Comparison of ENCODE assay signal across 8 cellular contexts in genomic region chr20:34704177-34705007, GRCh38. TPM values are rescaled to one million over a fixed set of nuclear protein-coding genes. Genes with fewer than 3 reads are reported as not detected.
DNase-seq lines count a peak whose midpoint lies in the region; ATAC-seq and TF ChIP-seq lines count a peak whose summit lies in the region.

Gene TP53INP2 (plus strand): TSS chr20:34704344. CDS start chr20:34708740, 4,396 bp downstream.

- H3K4me2 ChIP-seq in HCT116 (ENCODE audit: low read length): peak within 1 kb of the TSS; percentile 99
- peak within 1 kb of the TSS; percentile 88 for H3K4me2 ChIP-seq in neural progenitor cell

- H3K4me1 ChIP-seq in HCT116 (ENCODE audit: control insufficient read depth in 1 of 2, insufficient read depth in 2 of 2, low read length in 2 of 2): peaks cover 21 to 43% of the 10 kb centered on the region in 2 experiments
- H3K4me1 ChIP-seq in SJSA1 (replicated peaks): peaks cover 18% of the 10 kb centered on the region
- H3K4me1 ChIP-seq in foreskin keratinocyte: no peaks in the 10 kb centered on the region
- H3K4me1 ChIP-seq in neural progenitor cell: no peaks in the 10 kb centered on the region
- H3K4me1 ChIP-seq in stomach: peaks cover 19 to 52% (median 37%) of the 10 kb centered on the region in 4 donors

- 0 to 3% (median 1%) methylated on average over 17 to 82 of the region's 82 CpGs for WGBS in stomach, 5 donors

- no peak for TF ChIP-seq EP300 in stomach (IDR thresholded peaks at IDR 0.05)

- peak within 1 kb of the TSS; percentile 52; the same call in 1 of the 2 replicates for H3K27ac ChIP-seq in HCT116 (ENCODE audit: low read depth, low read length)
- peak within 1 kb of the TSS; percentile 99 for H3K27ac ChIP-seq in SJSA1
- peak within 1 kb of the TSS; percentile 92 for H3K27ac ChIP-seq in foreskin keratinocyte
- H3K27ac ChIP-seq in neural progenitor cell: peak within 1 kb of the TSS; percentile 22
- peak within 1 kb of the TSS; percentile 96 to 100 (median 99) for H3K27ac ChIP-seq in stomach

- H3K27me3 ChIP-seq in HCT116 (ENCODE audit: insufficient read depth, low read length): no peaks in the 10 kb centered on the region
- H3K27me3 ChIP-seq in SJSA1 (replicated peaks): no peaks in the 10 kb centered on the region
- peaks cover 6% of the 10 kb centered on the region for H3K27me3 ChIP-seq in foreskin keratinocyte
- peaks cover 75% of the 10 kb centered on the region for H3K27me3 ChIP-seq in neural progenitor cell
- no peaks in the 10 kb centered on the region for H3K27me3 ChIP-seq in stomach

- peaks cover 17% of the 10 kb centered on the region for H3K4me1 Mint-ChIP-seq in neural progenitor cell

- H3K9me3 Mint-ChIP-seq in neural progenitor cell: no peaks in the 10 kb centered on the region

- TF ChIP-seq RAD21 in HCT116 (IDR thresholded peaks at IDR 0.05; ENCODE audit: low read depth): no peak

- H3K9me2 ChIP-seq in HCT116 (ENCODE audit: insufficient read depth): no peaks in the 10 kb centered on the region

- no TSS peak for BruUV-seq in HCT116 (replicated peaks; lab: Mats Ljungman, UMichigan)

- CTCF ChIA-PET in HCT116 (lab: Charles Lee): interaction anchor here (1.5 to 2.0 kb wide), 3 partner anchors 65 to 514 kb away, joined by 4 to 6 read pairs (median 5); no protein-coding TSS in a partner anchor

- H2AFZ ChIP-seq in HCT116 (ENCODE audit: low read depth, low read length, poor library complexity, severe bottlenecking) (peak within 1 kb of the TSS; percentile 92), neural progenitor cell (replicated peaks) (peak within 1 kb of the TSS; percentile 61)

- ATAC-seq in HCT116: peak; percentile 61
- ATAC-seq in foreskin keratinocyte: peak; percentile 51

- no peaks in the 10 kb centered on the region for H3K9me3 ChIP-seq in HCT116 (ENCODE audit: control insufficient read depth in 1 of 2, insufficient read depth in 1 of 2, low read depth in 1 of 2, low read length in 2 of 2)
- no peaks in the 10 kb centered on the region for H3K9me3 ChIP-seq in SJSA1 (replicated peaks)
- no peaks in the 10 kb centered on the region for H3K9me3 ChIP-seq in neural progenitor cell (ENCODE audit: low read depth)
- H3K9me3 ChIP-seq in stomach: no peaks in the 10 kb centered on the region

- H3K27ac Mint-ChIP-seq in neural progenitor cell: peak within 1 kb of the TSS; percentile 77

- TF ChIP-seq CTCF in HCT116 (IDR thresholded peaks at IDR 0.05 in 2 of 3, conservative IDR thresholded peaks at IDR 0.05 in 1 of 3; ENCODE audit: borderline replicate concordance in 1 of 3, insufficient read depth in 1 of 3, low read depth in 2 of 3, low read length in 2 of 3) (no peak), foreskin keratinocyte (conservative IDR thresholded peaks at IDR 0.05) (peak; percentile 1), neural progenitor cell (IDR thresholded peaks at IDR 0.05) (no peak), stomach (IDR thresholded peaks at IDR 0.05) (peak in 1 of 7 experiments; percentile 0)

- RAD21 ChIA-PET in HCT116 (lab: Charles Lee; ENCODE audit: low non-redundant PET in 1 of 2, low total read pairs in 2 of 2, uncharacterized antibody in 2 of 2, unreplicated experiment in 2 of 2): interaction anchor here in 1 of 2 experiments (0.6 kb wide), 1 partner anchor 160 kb away, joined by 3 read pairs; no protein-coding TSS in a partner anchor

- peaks cover 33% of the 10 kb centered on the region for H3K27me3 Mint-ChIP-seq in neural progenitor cell (ENCODE audit: insufficient read depth, low read depth)

- intact Hi-C loops in HCT116 (cut with micrococcal nuclease): loop anchor here (5.0 kb wide), 1 partner anchor 392 kb away; no protein-coding TSS in a partner anchor
- intact Hi-C loops in stomach (cut with DNase I; ENCODE audit: low total_unique reads): no loop called here

- H3K36me3 ChIP-seq in HCT116 (ENCODE audit: control insufficient read depth in 1 of 2, insufficient read depth in 2 of 2, low read length in 2 of 2) (no peaks in the 10 kb centered on the region), SJSA1 (peaks cover 5% of the 10 kb centered on the region), neural progenitor cell (no peaks in the 10 kb centered on the region), stomach (no peaks in the 10 kb centered on the region)

- peak; percentile 10 for TF ChIP-seq POLR2A in HCT116 (IDR thresholded peaks at IDR 0.05; ENCODE audit: borderline replicate concordance, extremely low read depth, insufficient read depth, insufficient read length)
- peak in 1 of 4 donors; percentile 17 for TF ChIP-seq POLR2A in stomach (IDR thresholded peaks at IDR 0.05)

- H3K79me2 ChIP-seq in HCT116 (ENCODE audit: insufficient read depth, low read length) (no peaks in the 10 kb centered on the region), neural progenitor cell (ENCODE audit: low read depth) (no peaks in the 10 kb centered on the region)

- POLR2A ChIA-PET in HCT116 (lab: Charles Lee): interaction anchor here (1.6 kb wide), 1 partner anchor 9 kb away, joined by 4 read pairs; no protein-coding TSS in a partner anchor

- H3F3A ChIP-seq in neural progenitor cell (ENCODE audit: low read depth): peaks cover 24% of the 10 kb centered on the region

- DNase-seq in Daoy (ENCODE audit: low read depth): peak; percentile 83
- peak; percentile 74 for DNase-seq in HCT116 (ENCODE audit: low read depth, low spot score)
- DNase-seq in NAMALWA (ENCODE audit: low spot score): peak; percentile 94
- DNase-seq in SJSA1 (ENCODE audit: low read depth in 1 of 2, low spot score in 2 of 2): peak; percentile 74 to 91
- DNase-seq in activated naive CD4-positive, alpha-beta T cell treated with Interleukin-2 at 50 U/mL for 16 hours: peak; percentile 85
- peak in 1 of 2 donors; percentile 48 for DNase-seq in foreskin keratinocyte
- DNase-seq in neural progenitor cell (ENCODE audit: low spot score): peak; percentile 95
- DNase-seq in stomach: peak; percentile 96

- H3K36me3 Mint-ChIP-seq in neural progenitor cell: no peaks in the 10 kb centered on the region

- H4K20me1 ChIP-seq in HCT116 (ENCODE audit: insufficient read depth) (no peaks in the 10 kb centered on the region), neural progenitor cell (ENCODE audit: low read depth) (peaks cover 14% of the 10 kb centered on the region)

- H3K4me3 ChIP-seq in HCT116 (replicated peaks in 1 of 2; ENCODE audit: low read depth in 1 of 2, low read length in 2 of 2) (peak within 1 kb of the TSS; percentile 57 to 77), SJSA1 (peak within 1 kb of the TSS; percentile 98), neural progenitor cell (peak within 1 kb of the TSS; percentile 70), stomach (peak within 1 kb of the TSS; percentile 46 to 96 (median 78))

- peak within 1 kb of the TSS; percentile 81 for H3K9ac ChIP-seq in HCT116 (ENCODE audit: low read length)
- no peak within 1 kb of the TSS for H3K9ac ChIP-seq in neural progenitor cell

- H3K4me3 Mint-ChIP-seq in neural progenitor cell: peak within 1 kb of the TSS; percentile 97

TF ChIP-seq in HCT116, 20 proteins besides CTCF, POLR2A, EP300 and RAD21 (continues in another document):
- TF ChIP-seq YY1 (IDR thresholded peaks at IDR 0.05; ENCODE audit: extremely low read depth, insufficient replicate concordance, low read depth, low read length) (no peak), EGR1 (IDR thresholded peaks at IDR 0.05; ENCODE audit: low read depth) (0 out of 2 replicates have a peak, but pooled peaks have one; percentile 47), ZBTB33 (IDR thresholded peaks at IDR 0.05; ENCODE audit: extremely low read depth, insufficient replicate concordance, low read length) (no peak)

RNA-seq across cellular contexts. Expression of gene TP53INP2, which starts in this region (rescaled TPM):
- 0.68 and 0.80 TPM in 2 replicates for total RNA-seq in Daoy (2014; rRNA removed; shearing (Covaris generic))
- total RNA-seq in HCT116 (2021; ENCODE audit: unreplicated experiment) (7.1 TPM), foreskin keratinocyte (0.92 and 1.5 TPM in 2 replicates), neural progenitor cell (ENCODE audit: low replicate concordance) (1.1 TPM in 2 replicates), stomach (10 to 100 TPM in 4 of 5 donors, 1 to 10 TPM in 1; 8.4 to 63.1 (median 28.0) TPM)
- polyA plus RNA-seq in HCT116 (2012): 7.8 and 8.3 TPM in 2 replicates
- 0.88 and 2.9 TPM in 2 replicates for total RNA-seq in SJSA1 (2014; rRNA removed; shearing (Covaris generic))
- polyA plus RNA-seq in foreskin keratinocyte (1.0 and 1.3 TPM in 2 replicates), stomach (10 to 100 TPM; 11.6 to 28.0 (median 25.0) TPM)

Comparison
In these comparisons a context has a peak if more than half of its experiments do, and no peak if none do; other contexts are left out.
1. Peak in DNase-seq in Daoy; RNA of the gene not detected or under 1 TPM.
2. H3K27ac ChIP-seq: peak in every context shown above with its lines; median percentile 99 in SJSA1; 99 in stomach; 92 in foreskin keratinocyte; 52 in HCT116; 22 in neural progenitor cell.